10 cellular contexts compared by ENCODE assay signal in genomic region chr19:6282393-6282792, GRCh38. TPM values are rescaled to one million over a fixed set of nuclear protein-coding genes. Genes with fewer than 3 reads are reported as not detected.
A peak's percentile ranks its signal among the peaks of the same experiment; 100 is the strongest.
DNase-seq lines count a peak whose midpoint lies in the region; ATAC-seq, FAIRE-seq and TF ChIP-seq lines count a peak whose summit lies in the region.
"Not testable (repeated sequence)": the region's sequence is repeated elsewhere in the genome, so short reads cannot be mapped to it uniquely, and the experiment has no call there.
"Had no signal": no experiment of that assay in that cellular context is flagged by ENCODE, and none has a peak within 500 bp of the region (broad histone marks: within the 10 kb centered on the region; RNA-seq: fewer than 3 reads in every experiment).

No MANE protein-coding gene starts in this region.

- FAIRE-seq in HepG2 (lab: Jason Lieb, UNC): not testable (repeated sequence)

- 71% methylated on average over 6 of the region's 6 CpGs for WGBS in HepG2 (ENCODE audit: low lambda C conversion rate)

- H3K4me3 ChIP-seq in HEK293 (ENCODE audit: low read depth, low read length); HepG2 (replicated peaks in 1 of 3; ENCODE audit: insufficient read depth in 1 of 3, low read depth in 2 of 3, low read length in 3 of 3): not testable (repeated sequence)

- not testable (repeated sequence) for H2AFZ ChIP-seq in HepG2 (ENCODE audit: low read length)

- in situ Hi-C loops in HepG2 (cut with HindIII; ENCODE audit: extremely low pct_ligation_motif_present, low pct_unique_long_range_greater_than_20kb): not testable (repeated sequence)

- H3K27ac ChIP-seq in HEK293 (ENCODE audit: extremely low read depth, low read depth, low read length); HepG2 (ENCODE audit: extremely low read length, insufficient read depth, low read length): not testable (repeated sequence)

- not testable (repeated sequence) for H3K27me3 Mint-ChIP-seq in natural killer cell (ENCODE audit: low read depth in 2 of 2); progenitor cell of endocrine pancreas

- not testable (repeated sequence) for H3K27ac Mint-ChIP-seq in natural killer cell
- peak overlapping the region; percentile 53 for H3K27ac Mint-ChIP-seq in progenitor cell of endocrine pancreas

- peak; percentile 27 for DNase-seq in NCI-H82 (lab: John Stamatoyannopoulos, UW)
- DNase-seq in HepG2 (ENCODE audit: low spot score); natural killer cell; progenitor cell of endocrine pancreas (ENCODE audit: low spot score, unreplicated experiment): not testable (repeated sequence)

- H3K9me3 Mint-ChIP-seq in natural killer cell; progenitor cell of endocrine pancreas (ENCODE audit: low read depth): not testable (repeated sequence)

- TF ChIP-seq CTCF in HEK293 (tag by site-specific recombination; IDR thresholded peaks at IDR 0.05); HepG2 (CRISPR knock-in tag; IDR thresholded peaks at IDR 0.05); natural killer cell (IDR thresholded peaks at IDR 0.05); progenitor cell of endocrine pancreas (IDR thresholded peaks at IDR 0.05; ENCODE audit: unreplicated experiment): not testable (repeated sequence)

- H3K4me1 Mint-ChIP-seq in natural killer cell (peaks cover 18 to 19% of the 10 kb centered on the region in 2 donors), progenitor cell of endocrine pancreas (ENCODE audit: low read depth) (peaks cover 16% of the 10 kb centered on the region)

- POLR2A ChIA-PET in HEK293 (lab: Yijun Ruan, JAX); HepG2 (lab: Yijun Ruan, JAX): not testable (repeated sequence)

- not testable (repeated sequence) for H3K36me3 Mint-ChIP-seq in natural killer cell; progenitor cell of endocrine pancreas (ENCODE audit: insufficient read depth)

- not testable (repeated sequence) for H3K4me1 ChIP-seq in HEK293 (ENCODE audit: control insufficient read depth, insufficient read depth, low read length)
- peaks cover 19% of the 10 kb centered on the region for H3K4me1 ChIP-seq in HepG2 (ENCODE audit: insufficient read depth, low read length)

- BruUV-seq in HepG2 (replicated peaks; lab: Mats Ljungman, UMichigan): not testable (repeated sequence)

- peak overlapping the region; percentile 37 for H3K4me3 Mint-ChIP-seq in natural killer cell
- not testable (repeated sequence) for H3K4me3 Mint-ChIP-seq in progenitor cell of endocrine pancreas (ENCODE audit: low read depth)

- not testable (repeated sequence) for H3K9ac ChIP-seq in HepG2 (ENCODE audit: insufficient read depth, low read depth, low read length)

- H3K9me3 ChIP-seq in HEK293 (ENCODE audit: control insufficient read depth, insufficient read depth, low read depth, low read length): not testable (repeated sequence)
- H3K9me3 ChIP-seq in HepG2 (ENCODE audit: low read length): peaks cover 11% of the 10 kb centered on the region; the same call in 1 of the 2 replicates

- H3K4me2 ChIP-seq in HepG2 (ENCODE audit: low read depth, low read length): not testable (repeated sequence)

- intact Hi-C loops in HepG2 (cut with micrococcal nuclease; ENCODE audit: unreplicated experiment); natural killer cell (cut with micrococcal nuclease): not testable (repeated sequence)

- TF ChIP-seq EP300 in HepG2 (IDR thresholded peaks at IDR 0.05; ENCODE audit: low read depth in 2 of 2, low read length in 2 of 2); HepG2 (CRISPR knock-in tag; IDR thresholded peaks at IDR 0.05; ENCODE audit: borderline replicate concordance): not testable (repeated sequence)

- not testable (repeated sequence) for H3K27me3 ChIP-seq in HepG2 (ENCODE audit: control insufficient read depth in 1 of 2, insufficient read depth in 2 of 2, low read length in 2 of 2)

- peaks cover 20% of the 10 kb centered on the region for H3K79me2 ChIP-seq in HepG2 (ENCODE audit: insufficient read depth, low read length)

- not testable (repeated sequence) for H4K20me1 ChIP-seq in HepG2 (ENCODE audit: insufficient read depth, low read length)

- H3K36me3 ChIP-seq in HEK293 (ENCODE audit: control insufficient read depth in 2 of 2, insufficient read depth in 1 of 2, low read length in 2 of 2); HepG2 (replicated peaks in 1 of 2; ENCODE audit: control insufficient read depth in 1 of 2, insufficient read depth in 2 of 2, low read length in 2 of 2): not testable (repeated sequence)

- not testable (repeated sequence) for TF ChIP-seq POLR2A in HepG2 (IDR thresholded peaks at IDR 0.05; ENCODE audit: insufficient read depth in 1 of 2, low read depth in 2 of 2, low read length in 2 of 2)

- not testable (repeated sequence) for ATAC-seq in HepG2, natural killer cell

- CTCF ChIA-PET in HEK293 (lab: Yijun Ruan, JAX); HepG2 (lab: Yijun Ruan, JAX; ENCODE audit: low intra/inter-chr PET ratio, low total read pairs): not testable (repeated sequence)

- not testable (repeated sequence) for TF ChIP-seq RAD21 in HepG2 (CRISPR knock-in tag; IDR thresholded peaks at IDR 0.05)

TF ChIP-seq in HEK293, 187 proteins besides CTCF, POLR2A, EP300 and RAD21:
- TF ChIP-seq ZNF146 (tag by site-specific recombination; IDR thresholded peaks at IDR 0.05): peak; percentile 64

RNA-seq across cellular contexts. Expression of gene MLLT1, which starts 2.6 kb away (rescaled TPM):
- total RNA-seq in HepG2 (2016; rRNA removed; fragmentation: Illumina TruSeq; extraction: Trizol): 11.6 and 12.2 TPM in 2 replicates
- 8.6 and 9.6 TPM in 2 replicates for total RNA-seq in HepG2 (2016; cell fraction: cytosol; rRNA removed; fragmentation: Illumina TruSeq; extraction: Trizol; ENCODE audit: low read depth)
- total RNA-seq in HepG2 (2016; cell fraction: insoluble cytoplasmic fraction; rRNA removed; fragmentation: Illumina TruSeq; extraction: Trizol): 9.5 and 12.5 TPM in 2 replicates
- total RNA-seq in HepG2 (2016; cell fraction: membrane; rRNA removed; fragmentation: Illumina TruSeq; extraction: Trizol): 12.7 and 15.3 TPM in 2 replicates
- 8.8 and 10.0 TPM in 2 replicates for total RNA-seq in HepG2 (2016; cell fraction: nucleus; rRNA removed; fragmentation: Illumina TruSeq; extraction: Trizol)
- polyA plus RNA-seq in HepG2 (2011; rRNA removed): 11.7 and 12.7 TPM in 2 replicates
- polyA plus RNA-seq in HepG2 (2011; cell fraction: cytosol; rRNA removed): 7.4 and 11.8 TPM in 2 replicates
- 27.2 and 40.6 TPM in 2 replicates for polyA plus RNA-seq in HepG2 (2011; cell fraction: nucleus; rRNA removed)
- polyA plus RNA-seq in HepG2 (2012): 11.3 and 13.5 TPM in 2 replicates
- 4.7 and 6.0 TPM in 2 replicates for polyA plus RNA-seq in HepG2 (2016; cell fraction: cytosol; fragmentation: Illumina TruSeq; extraction: Trizol; ENCODE audit: low read depth)
- polyA plus RNA-seq in HepG2 (2016; cell fraction: insoluble cytoplasmic fraction; fragmentation: Illumina TruSeq; extraction: Trizol; ENCODE audit: low read depth): 21.6 and 27.3 TPM in 2 replicates
- 15.1 and 15.5 TPM in 2 replicates for polyA plus RNA-seq in HepG2 (2016; cell fraction: membrane; fragmentation: Illumina TruSeq; extraction: Trizol; ENCODE audit: low read depth)
- 29.9 and 38.7 TPM in 2 replicates for polyA plus RNA-seq in HepG2 (2016; cell fraction: nucleus; fragmentation: Illumina TruSeq; extraction: Trizol; ENCODE audit: insufficient read depth, low read depth)
- polyA minus RNA-seq in HepG2 (2011; rRNA and poly(A)+ RNA removed; ENCODE audit: low replicate concordance): 22.8 and 26.1 TPM in 2 replicates
- 20.7 and 22.7 TPM in 2 replicates for polyA minus RNA-seq in HepG2 (2011; cell fraction: cytosol; rRNA and poly(A)+ RNA removed)
- 5.4 and 5.6 TPM in 2 replicates for polyA minus RNA-seq in HepG2 (2011; cell fraction: nucleus; rRNA and poly(A)+ RNA removed)
- total RNA-seq in natural killer cell: 10 to 100 TPM; 30.2 to 43.8 (median 36.6) TPM
- 93.6 and 106 TPM in 2 replicates for total RNA-seq in progenitor cell of endocrine pancreas

RNA-seq across cellular contexts. Expression of gene ACER1, which starts 51.0 kb away (rescaled TPM):
- total RNA-seq in HepG2 (2016; rRNA removed; fragmentation: Illumina TruSeq; extraction: Trizol) (not detected in 2 replicates), natural killer cell (under 1 TPM in 2 of 3 donors, not detected in 1; 0.25 to 0.35 TPM), progenitor cell of endocrine pancreas (not detected in 2 replicates)
- not detected in 2 replicates for total RNA-seq in HepG2 (2016; cell fraction: cytosol; rRNA removed; fragmentation: Illumina TruSeq; extraction: Trizol; ENCODE audit: low read depth)
- total RNA-seq in HepG2 (2016; cell fraction: insoluble cytoplasmic fraction; rRNA removed; fragmentation: Illumina TruSeq; extraction: Trizol): not detected in 2 replicates
- not detected in 2 replicates for total RNA-seq in HepG2 (2016; cell fraction: membrane; rRNA removed; fragmentation: Illumina TruSeq; extraction: Trizol)
- not detected in 2 replicates for total RNA-seq in HepG2 (2016; cell fraction: nucleus; rRNA removed; fragmentation: Illumina TruSeq; extraction: Trizol)
- polyA plus RNA-seq in HepG2 (2011; rRNA removed): not detected in 2 replicates
- not detected in 2 replicates for polyA plus RNA-seq in HepG2 (2011; cell fraction: cytosol; rRNA removed)
- not detected in 2 replicates for polyA plus RNA-seq in HepG2 (2011; cell fraction: nucleus; rRNA removed)
- polyA plus RNA-seq in HepG2 (2012): not detected in 2 replicates
- polyA plus RNA-seq in HepG2 (2016; cell fraction: cytosol; fragmentation: Illumina TruSeq; extraction: Trizol; ENCODE audit: low read depth): not detected in 2 replicates
- polyA plus RNA-seq in HepG2 (2016; cell fraction: insoluble cytoplasmic fraction; fragmentation: Illumina TruSeq; extraction: Trizol; ENCODE audit: low read depth): not detected in 2 replicates
- polyA plus RNA-seq in HepG2 (2016; cell fraction: membrane; fragmentation: Illumina TruSeq; extraction: Trizol; ENCODE audit: low read depth): not detected in 2 replicates
- polyA plus RNA-seq in HepG2 (2016; cell fraction: nucleus; fragmentation: Illumina TruSeq; extraction: Trizol; ENCODE audit: insufficient read depth, low read depth): not detected in 2 replicates
- not detected in 2 replicates for polyA minus RNA-seq in HepG2 (2011; rRNA and poly(A)+ RNA removed; ENCODE audit: low replicate concordance)
- polyA minus RNA-seq in HepG2 (2011; cell fraction: cytosol; rRNA and poly(A)+ RNA removed): not detected in 2 replicates
- not detected in 2 replicates for polyA minus RNA-seq in HepG2 (2011; cell fraction: nucleus; rRNA and poly(A)+ RNA removed)
- total RNA-seq: A673, Caco-2, Calu3 had no signal
- polyA plus RNA-seq: AG04450, CD14-positive monocyte had no signal
